Comparison of ENCODE assay signal across 8 cellular contexts in genomic region chr6:90610671-90611542, GRCh38. TPM values are rescaled to one million over a fixed set of nuclear protein-coding genes. Genes with fewer than 3 reads are reported as not detected.
DNase-seq lines count a peak whose midpoint lies in the region; ATAC-seq and TF ChIP-seq lines count a peak whose summit lies in the region.

No MANE protein-coding gene starts in this region.

- no peak for TF ChIP-seq POLR2A in upper lobe of left lung (IDR thresholded peaks at IDR 0.05)

- peak overlapping the region; percentile 85 for H3K4me3 Mint-ChIP-seq in natural killer cell treated with Interleukin-12 subunit alpha and Interleukin-12 subunit beta and Interleukin-15 and Interleukin-18, amount 100 ng/mL, for 72 hours

- H3K4me3 ChIP-seq in fibroblast of the aortic adventitia (ENCODE audit: low read depth, low read length) (peak overlapping the region; percentile 66), upper lobe of left lung (peak overlapping the region; percentile 23 to 64 (median 58))

- TF ChIP-seq EP300 in upper lobe of left lung (IDR thresholded peaks at IDR 0.05): no peak

- H3K27me3 Mint-ChIP-seq in natural killer cell treated with Interleukin-12 subunit alpha and Interleukin-12 subunit beta and Interleukin-15 and Interleukin-18, amount 100 ng/mL, for 72 hours: peaks cover 35 to 71% of the 10 kb centered on the region in 2 donors

- no peaks in the 10 kb centered on the region for H3K36me3 Mint-ChIP-seq in natural killer cell treated with Interleukin-12 subunit alpha and Interleukin-12 subunit beta and Interleukin-15 and Interleukin-18, amount 100 ng/mL, for 72 hours

- peaks cover 0 to 21% (median 3%) of the 10 kb centered on the region in 4 donors for H3K27me3 ChIP-seq in upper lobe of left lung

- TF ChIP-seq CTCF in fibroblast of the aortic adventitia (IDR thresholded peaks at IDR 0.05; ENCODE audit: insufficient read depth, low read length) (no peak), upper lobe of left lung (IDR thresholded peaks at IDR 0.05) (no peak)

- ATAC-seq in HG02759 (IDR thresholded peaks at IDR 0.05; ENCODE audit: unreplicated experiment) (peak; percentile 78), upper lobe of left lung (ENCODE audit: low FRiP score in 2 of 2) (peak in 1 of 2 donors; percentile 90)
- peak; percentile 73 for ATAC-seq in natural killer cell treated with Interleukin-12 subunit alpha and Interleukin-12 subunit beta and Interleukin-15 and Interleukin-18, amount 100 ng/mL, for 72 hours

- H3K4me1 ChIP-seq in upper lobe of left lung: peaks cover 8 to 18% (median 14%) of the 10 kb centered on the region in 4 donors

- DNase-seq in NCI-H2196 (lab: John Stamatoyannopoulos, UW; ENCODE audit: unreplicated experiment) (peak; percentile 11), NCI-H2196 treated with DMSO at 0.1 percent for 48 hours (lab: John Stamatoyannopoulos, UW; ENCODE audit: unreplicated experiment) (no peak), NCI-H510A treated with DMSO at 0.1 percent for 48 hours (lab: John Stamatoyannopoulos, UW) (peak; percentile 41), fibroblast of the aortic adventitia (ENCODE audit: low read depth) (peak; percentile 11), upper lobe of left lung (peak in 1 of 2 donors; percentile 87)
- DNase-seq in activated T-cell treated with anti-CD3 and anti-CD28 coated beads, Interleukin-2, amount 50 U/mL, for 48 hours: peak; percentile 61 to 65
- DNase-seq in natural killer cell treated with Interleukin-12 subunit alpha and Interleukin-12 subunit beta and Interleukin-15 and Interleukin-18, amount 100 ng/mL, for 72 hours (ENCODE audit: low spot score): no peak

- no peak overlapping the region for H3K27ac Mint-ChIP-seq in natural killer cell treated with Interleukin-12 subunit alpha and Interleukin-12 subunit beta and Interleukin-15 and Interleukin-18, amount 100 ng/mL, for 72 hours

- peak overlapping the region in 3 of 4 donors; percentile 20 to 77 (median 71) for H3K27ac ChIP-seq in upper lobe of left lung

- no peaks in the 10 kb centered on the region for H3K36me3 ChIP-seq in upper lobe of left lung

- peaks cover 7 to 10% of the 10 kb centered on the region in 2 donors for H3K4me1 Mint-ChIP-seq in natural killer cell treated with Interleukin-12 subunit alpha and Interleukin-12 subunit beta and Interleukin-15 and Interleukin-18, amount 100 ng/mL, for 72 hours (ENCODE audit: low read depth in 2 of 2)

- WGBS in upper lobe of left lung, 2 donors: 1 to 4% methylated on average over 18 to 41 of the region's 75 CpGs

- no peaks in the 10 kb centered on the region for H3K9me3 ChIP-seq in upper lobe of left lung

- H3K9me3 Mint-ChIP-seq in natural killer cell treated with Interleukin-12 subunit alpha and Interleukin-12 subunit beta and Interleukin-15 and Interleukin-18, amount 100 ng/mL, for 72 hours: no peaks in the 10 kb centered on the region

RNA-seq across cellular contexts. Expression of gene MAP3K7, which starts 24.0 kb away (rescaled TPM):
- total RNA-seq in fibroblast of the aortic adventitia (ENCODE audit: low replicate concordance) (28.8 and 36.0 TPM in 2 replicates), upper lobe of left lung (10 to 100 TPM; 13.9 to 36.7 (median 19.1) TPM)
- total RNA-seq in natural killer cell treated with Interleukin-12 subunit alpha and Interleukin-12 subunit beta and Interleukin-15 and Interleukin-18, amount 100 ng/mL, for 72 hours: 10 to 100 TPM; 25.2 to 32.6 TPM

Comparison
In these comparisons a context has a peak if more than half of its experiments do, and no peak if none do; other contexts are left out.
1. DNase-seq: peak in NCI-H2196 (single experiment), NCI-H510A treated with DMSO at 0.1 percent for 48 hours (single experiment), activated T-cell treated with anti-CD3 and anti-CD28 coated beads, Interleukin-2, amount 50 U/mL, for 48 hours (2 of 2) and fibroblast of the aortic adventitia (single experiment); none in NCI-H2196 treated with DMSO at 0.1 percent for 48 hours (single experiment) and natural killer cell treated with Interleukin-12 subunit alpha and Interleukin-12 subunit beta and Interleukin-15 and Interleukin-18, amount 100 ng/mL, for 72 hours (single experiment).